ENCODE assay signal across 10 cellular contexts in genomic region chr11:72758690-72759389, GRCh38. TPM values are rescaled to one million over a fixed set of nuclear protein-coding genes. Genes with fewer than 3 reads are reported as not detected.
A peak's percentile ranks its signal among the peaks of the same experiment; 100 is the strongest.
DNase-seq lines count a peak whose midpoint lies in the region; ATAC-seq and TF ChIP-seq lines count a peak whose summit lies in the region.
"Had no signal": no experiment of that assay in that cellular context is flagged by ENCODE, and none has a peak within 500 bp of the region (broad histone marks: within the 10 kb centered on the region; RNA-seq: fewer than 3 reads in every experiment).

No MANE protein-coding gene starts in this region.

- no peak overlapping the region for H3K9ac ChIP-seq in mesenchymal stem cell (ENCODE audit: low read length)

- H2BK5ac ChIP-seq in mesenchymal stem cell (ENCODE audit: low read depth, low read length, poor library complexity, severe bottlenecking) = no peak overlapping the region

- H3K4ac ChIP-seq in mesenchymal stem cell (ENCODE audit: low read depth in 1 of 2, low read length in 2 of 2) = no peak overlapping the region

- H2BK12ac ChIP-seq in mesenchymal stem cell (ENCODE audit: low read length in 2 of 2) = peak overlapping the region in 1 of 2 experiments; percentile 42

- H3K9me3 ChIP-seq in body of pancreas = no peaks in the 10 kb centered on the region
- no peaks in the 10 kb centered on the region for H3K9me3 ChIP-seq in mesenchymal stem cell (ENCODE audit: control insufficient read depth, low read length)
- H3K9me3 ChIP-seq: breast epithelium, upper lobe of left lung had no signal

- H4K91ac ChIP-seq in mesenchymal stem cell (ENCODE audit: low read length) = no peak overlapping the region

- TF ChIP-seq CTCF in AG04449 (IDR thresholded peaks at IDR 0.05; ENCODE audit: insufficient read depth, low read length, missing control alignments) (no peak), body of pancreas (IDR thresholded peaks at IDR 0.05) (no peak)

- POLR2A ChIA-PET in AG04449 (lab: Yijun Ruan, JAX) = interaction anchor here (0.5 kb wide), 1 partner anchor 714 kb away, joined by 3 read pairs; no protein-coding TSS in a partner anchor

- no peak overlapping the region for H2AK5ac ChIP-seq in mesenchymal stem cell (ENCODE audit: low read length, severe bottlenecking)

- peak overlapping the region in 1 of 2 experiments; percentile 29 for H3K18ac ChIP-seq in mesenchymal stem cell (ENCODE audit: low read depth in 1 of 2, low read length in 2 of 2)

- H3K27me3 ChIP-seq in body of pancreas (no peaks in the 10 kb centered on the region), mesenchymal stem cell (ENCODE audit: control insufficient read depth in 1 of 2, insufficient read depth in 1 of 2, low read length in 2 of 2) (no peaks in the 10 kb centered on the region)
- H3K27me3 ChIP-seq: breast epithelium, upper lobe of left lung had no signal

- H3K14ac ChIP-seq in mesenchymal stem cell (ENCODE audit: low read length in 2 of 2) = no peak overlapping the region

- H3K79me1 ChIP-seq in mesenchymal stem cell (replicated peaks; ENCODE audit: low read length, poor library complexity, severe bottlenecking) = peaks cover 2% of the 10 kb centered on the region

- H3K4me1 ChIP-seq in body of pancreas = peaks cover 37% of the 10 kb centered on the region
- H3K4me1 ChIP-seq in mesenchymal stem cell (ENCODE audit: control insufficient read depth, insufficient read depth, low read depth, low read length) = peaks cover 22% of the 10 kb centered on the region
- H3K4me1 ChIP-seq: breast epithelium had no signal

- no peak overlapping the region for H2AFZ ChIP-seq in mesenchymal stem cell (ENCODE audit: low read depth, low read length)

- no peak overlapping the region for H2BK15ac ChIP-seq in mesenchymal stem cell (ENCODE audit: low read depth, poor library complexity, severe bottlenecking)

- no peak overlapping the region for H3K4me3 ChIP-seq in AG04449 (ENCODE audit: low read depth, low read length)
- H3K4me3 ChIP-seq in body of pancreas = no peak overlapping the region
- no peak overlapping the region for H3K4me3 ChIP-seq in mesenchymal stem cell (ENCODE audit: insufficient read depth in 1 of 2, low read depth in 1 of 2, low read length in 2 of 2)
- H3K4me3 ChIP-seq: breast epithelium, upper lobe of left lung had no signal

- H3K36me3 ChIP-seq in body of pancreas (replicated peaks in 1 of 2; ENCODE audit: insufficient read depth in 1 of 2, low read depth in 2 of 2) = peaks cover 0 to 24% of the 10 kb centered on the region in 2 donors
- H3K36me3 ChIP-seq in mesenchymal stem cell (ENCODE audit: control insufficient read depth in 1 of 2, insufficient read depth in 2 of 2, low read depth in 1 of 2, low read length in 2 of 2) = peaks cover 0 to 29% of the 10 kb centered on the region in 2 experiments
- H3K36me3 ChIP-seq: breast epithelium had no signal

- ATAC-seq in body of pancreas (peak; percentile 47), GM21526 (IDR thresholded peaks at IDR 0.05; ENCODE audit: low FRiP score, unreplicated experiment) (no peak)

- H3K23ac ChIP-seq in mesenchymal stem cell (ENCODE audit: low read length in 2 of 2) = no peak overlapping the region

- H2BK120ac ChIP-seq in mesenchymal stem cell (ENCODE audit: low read depth, low read length) = no peak overlapping the region

- no peak overlapping the region for H3K4me2 ChIP-seq in mesenchymal stem cell (ENCODE audit: low read length, poor library complexity, severe bottlenecking)

- no peak overlapping the region for H4K8ac ChIP-seq in mesenchymal stem cell (ENCODE audit: low read length)

- WGBS in body of pancreas, 2 donors = 50 to 66% methylated on average over 9 to 17 of the region's 17 CpGs
- WGBS in mesenchymal stem cell = 71% methylated on average over 17 of the region's 17 CpGs

- peak; percentile 62 for DNase-seq in AG04449 (ENCODE audit: low read depth, low spot score)
- peak; percentile 81 for DNase-seq in NCI-H1105 treated with DMSO at 0.1 percent for 48 hours (lab: John Stamatoyannopoulos, UW)
- DNase-seq in body of pancreas = peak; percentile 50 to 78 (median 74)
- peak; percentile 87 for DNase-seq in mesenchymal stem cell
- no peak for DNase-seq in HuH-7 (ENCODE audit: low spot score)
- no peak for DNase-seq in NCI-H146 (lab: John Stamatoyannopoulos, UW)
- DNase-seq in stimulated activated CD4-positive, alpha-beta T cell treated with anti-CD3 and anti-CD28 coated beads, Interleukin-15, amount 100 ng/mL, for 24 hours = no peak

- CTCF ChIA-PET in AG04449 (lab: Yijun Ruan, JAX) = interaction anchor here (0.5 to 1.3 kb wide), 4 partner anchors 9 to 66 kb away, joined by 3 to 4 read pairs (median 3); no protein-coding TSS in a partner anchor

- intact Hi-C loops in body of pancreas (cut with DNase I) = no loop called here

- H3K27ac ChIP-seq in body of pancreas (peak overlapping the region in 3 of 4 donors; percentile 25 to 53 (median 35)), mesenchymal stem cell (ENCODE audit: low read length, poor library complexity, severe bottlenecking) (peak overlapping the region; percentile 1)

- TF ChIP-seq POLR2A in body of pancreas (IDR thresholded peaks at IDR 0.05) = no peak

RNA-seq across cellular contexts. Expression of gene ARAP1, which starts 6.6 kb away (rescaled TPM):
- 100 to 1,000 TPM in 1 of 2 donors, 10 to 100 TPM in 1; 63.3 to 208 TPM for total RNA-seq in body of pancreas
- polyA plus RNA-seq in mesenchymal stem cell (2013, experiment 1 of 2) = 26.6 TPM
- 23.6 TPM for polyA plus RNA-seq in mesenchymal stem cell (2013, experiment 2 of 2)

RNA-seq across cellular contexts. Expression of gene STARD10, which starts 35.0 kb away (rescaled TPM):
- 100 to 1,000 TPM; 122 to 209 TPM for total RNA-seq in body of pancreas
- 16.5 TPM for polyA plus RNA-seq in mesenchymal stem cell (2013, experiment 1 of 2)
- 13.7 TPM for polyA plus RNA-seq in mesenchymal stem cell (2013, experiment 2 of 2)

RNA-seq across cellular contexts. Expression of gene ATG16L2, which starts 55.4 kb away (rescaled TPM):
- 10 to 100 TPM; 27.5 to 28.3 TPM for total RNA-seq in body of pancreas
- polyA plus RNA-seq in mesenchymal stem cell (2013, experiment 1 of 2) = 12.0 TPM
- polyA plus RNA-seq in mesenchymal stem cell (2013, experiment 2 of 2) = 10.4 TPM

Comparison
In these comparisons a context has a peak if more than half of its experiments do, and no peak if none do; other contexts are left out.
1. DNase-seq: peak in AG04449 (single experiment), NCI-H1105 treated with DMSO at 0.1 percent for 48 hours (single experiment), body of pancreas (4 of 4) and mesenchymal stem cell (single experiment); none in HuH-7 (single experiment), NCI-H146 (single experiment) and stimulated activated CD4-positive, alpha-beta T cell treated with anti-CD3 and anti-CD28 coated beads, Interleukin-15, amount 100 ng/mL, for 24 hours (single experiment).